In the genomic region with DNA sequence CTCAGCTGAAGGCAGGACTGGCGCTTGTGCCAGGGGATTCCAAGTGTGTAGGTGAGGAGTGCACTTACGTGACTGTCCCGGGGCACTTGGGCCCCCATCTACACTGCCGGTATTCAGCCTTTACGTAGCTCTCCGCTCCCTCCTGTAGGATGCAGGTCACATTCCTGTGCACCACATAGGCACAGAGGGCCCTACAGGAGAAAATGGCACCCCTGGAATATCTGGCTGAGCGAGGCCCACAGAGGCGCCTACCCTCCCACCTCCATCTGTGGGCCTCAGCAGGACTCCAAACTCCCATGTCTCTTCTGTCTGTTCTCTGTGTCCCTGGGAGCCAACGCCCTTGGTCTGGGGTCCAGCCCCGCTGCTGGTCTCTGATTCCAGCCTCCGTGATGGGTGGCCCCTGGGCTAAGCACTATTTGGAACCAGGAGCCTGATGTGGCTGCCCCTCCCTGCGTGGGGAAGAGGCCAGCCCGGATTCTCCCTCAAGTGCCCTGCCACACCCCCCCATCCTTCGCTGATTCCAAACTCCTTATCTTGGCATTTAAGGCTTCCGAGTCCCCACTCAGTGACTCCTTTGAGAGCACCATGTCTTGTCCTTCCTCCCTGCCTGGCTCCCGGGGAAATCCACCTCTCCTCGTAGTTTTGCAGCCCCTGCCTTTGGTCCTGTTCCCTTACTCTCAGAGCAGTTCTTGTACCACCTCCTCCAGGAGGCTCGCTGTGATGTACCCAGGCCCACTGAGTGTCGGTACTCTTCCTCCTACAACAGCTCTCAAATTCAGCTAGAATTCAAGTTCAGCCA, we compare ENCODE assay signal across 1 cellular context.
TF ChIP-seq lines count a peak whose summit lies in the region.

No MANE protein-coding gene starts in this region.

TF ChIP-seq in GM23338, 12 proteins besides CTCF, POLR2A, EP300 and RAD21:
- TF ChIP-seq CREB1 (CRISPR knock-in tag; IDR thresholded peaks at IDR 0.05; ENCODE audit: low read depth) (no peak), ZNF114 (CRISPR knock-in tag; IDR thresholded peaks at IDR 0.05) (no peak), EZH2 (IDR thresholded peaks at IDR 0.05; ENCODE audit: low read depth, unreplicated experiment) (no peak), NANOG (IDR thresholded peaks at IDR 0.05; ENCODE audit: borderline replicate concordance) (no peak), POLR2AphosphoS5 (IDR thresholded peaks at IDR 0.05; ENCODE audit: low read depth) (no peak), EZH2phosphoT487 (IDR thresholded peaks at IDR 0.05; ENCODE audit: unreplicated experiment) (no peak), ZNF331 (CRISPR knock-in tag; IDR thresholded peaks at IDR 0.05; ENCODE audit: low read depth) (no peak), STAT1 (IDR thresholded peaks at IDR 0.05; ENCODE audit: unreplicated experiment) (no peak), JUNB (IDR thresholded peaks at IDR 0.05; ENCODE audit: unreplicated experiment) (no peak)
- TF ChIP-seq, protein P1, sequence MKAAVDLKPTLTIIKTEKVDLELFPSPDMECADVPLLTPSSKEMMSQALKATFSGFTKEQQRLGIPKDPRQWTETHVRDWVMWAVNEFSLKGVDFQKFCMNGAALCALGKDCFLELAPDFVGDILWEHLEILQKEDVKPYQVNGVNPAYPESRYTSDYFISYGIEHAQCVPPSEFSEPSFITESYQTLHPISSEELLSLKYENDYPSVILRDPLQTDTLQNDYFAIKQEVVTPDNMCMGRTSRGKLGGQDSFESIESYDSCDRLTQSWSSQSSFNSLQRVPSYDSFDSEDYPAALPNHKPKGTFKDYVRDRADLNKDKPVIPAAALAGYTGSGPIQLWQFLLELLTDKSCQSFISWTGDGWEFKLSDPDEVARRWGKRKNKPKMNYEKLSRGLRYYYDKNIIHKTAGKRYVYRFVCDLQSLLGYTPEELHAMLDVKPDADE (IDR thresholded peaks at IDR 0.05) = no peak
- TF ChIP-seq, protein P2, sequence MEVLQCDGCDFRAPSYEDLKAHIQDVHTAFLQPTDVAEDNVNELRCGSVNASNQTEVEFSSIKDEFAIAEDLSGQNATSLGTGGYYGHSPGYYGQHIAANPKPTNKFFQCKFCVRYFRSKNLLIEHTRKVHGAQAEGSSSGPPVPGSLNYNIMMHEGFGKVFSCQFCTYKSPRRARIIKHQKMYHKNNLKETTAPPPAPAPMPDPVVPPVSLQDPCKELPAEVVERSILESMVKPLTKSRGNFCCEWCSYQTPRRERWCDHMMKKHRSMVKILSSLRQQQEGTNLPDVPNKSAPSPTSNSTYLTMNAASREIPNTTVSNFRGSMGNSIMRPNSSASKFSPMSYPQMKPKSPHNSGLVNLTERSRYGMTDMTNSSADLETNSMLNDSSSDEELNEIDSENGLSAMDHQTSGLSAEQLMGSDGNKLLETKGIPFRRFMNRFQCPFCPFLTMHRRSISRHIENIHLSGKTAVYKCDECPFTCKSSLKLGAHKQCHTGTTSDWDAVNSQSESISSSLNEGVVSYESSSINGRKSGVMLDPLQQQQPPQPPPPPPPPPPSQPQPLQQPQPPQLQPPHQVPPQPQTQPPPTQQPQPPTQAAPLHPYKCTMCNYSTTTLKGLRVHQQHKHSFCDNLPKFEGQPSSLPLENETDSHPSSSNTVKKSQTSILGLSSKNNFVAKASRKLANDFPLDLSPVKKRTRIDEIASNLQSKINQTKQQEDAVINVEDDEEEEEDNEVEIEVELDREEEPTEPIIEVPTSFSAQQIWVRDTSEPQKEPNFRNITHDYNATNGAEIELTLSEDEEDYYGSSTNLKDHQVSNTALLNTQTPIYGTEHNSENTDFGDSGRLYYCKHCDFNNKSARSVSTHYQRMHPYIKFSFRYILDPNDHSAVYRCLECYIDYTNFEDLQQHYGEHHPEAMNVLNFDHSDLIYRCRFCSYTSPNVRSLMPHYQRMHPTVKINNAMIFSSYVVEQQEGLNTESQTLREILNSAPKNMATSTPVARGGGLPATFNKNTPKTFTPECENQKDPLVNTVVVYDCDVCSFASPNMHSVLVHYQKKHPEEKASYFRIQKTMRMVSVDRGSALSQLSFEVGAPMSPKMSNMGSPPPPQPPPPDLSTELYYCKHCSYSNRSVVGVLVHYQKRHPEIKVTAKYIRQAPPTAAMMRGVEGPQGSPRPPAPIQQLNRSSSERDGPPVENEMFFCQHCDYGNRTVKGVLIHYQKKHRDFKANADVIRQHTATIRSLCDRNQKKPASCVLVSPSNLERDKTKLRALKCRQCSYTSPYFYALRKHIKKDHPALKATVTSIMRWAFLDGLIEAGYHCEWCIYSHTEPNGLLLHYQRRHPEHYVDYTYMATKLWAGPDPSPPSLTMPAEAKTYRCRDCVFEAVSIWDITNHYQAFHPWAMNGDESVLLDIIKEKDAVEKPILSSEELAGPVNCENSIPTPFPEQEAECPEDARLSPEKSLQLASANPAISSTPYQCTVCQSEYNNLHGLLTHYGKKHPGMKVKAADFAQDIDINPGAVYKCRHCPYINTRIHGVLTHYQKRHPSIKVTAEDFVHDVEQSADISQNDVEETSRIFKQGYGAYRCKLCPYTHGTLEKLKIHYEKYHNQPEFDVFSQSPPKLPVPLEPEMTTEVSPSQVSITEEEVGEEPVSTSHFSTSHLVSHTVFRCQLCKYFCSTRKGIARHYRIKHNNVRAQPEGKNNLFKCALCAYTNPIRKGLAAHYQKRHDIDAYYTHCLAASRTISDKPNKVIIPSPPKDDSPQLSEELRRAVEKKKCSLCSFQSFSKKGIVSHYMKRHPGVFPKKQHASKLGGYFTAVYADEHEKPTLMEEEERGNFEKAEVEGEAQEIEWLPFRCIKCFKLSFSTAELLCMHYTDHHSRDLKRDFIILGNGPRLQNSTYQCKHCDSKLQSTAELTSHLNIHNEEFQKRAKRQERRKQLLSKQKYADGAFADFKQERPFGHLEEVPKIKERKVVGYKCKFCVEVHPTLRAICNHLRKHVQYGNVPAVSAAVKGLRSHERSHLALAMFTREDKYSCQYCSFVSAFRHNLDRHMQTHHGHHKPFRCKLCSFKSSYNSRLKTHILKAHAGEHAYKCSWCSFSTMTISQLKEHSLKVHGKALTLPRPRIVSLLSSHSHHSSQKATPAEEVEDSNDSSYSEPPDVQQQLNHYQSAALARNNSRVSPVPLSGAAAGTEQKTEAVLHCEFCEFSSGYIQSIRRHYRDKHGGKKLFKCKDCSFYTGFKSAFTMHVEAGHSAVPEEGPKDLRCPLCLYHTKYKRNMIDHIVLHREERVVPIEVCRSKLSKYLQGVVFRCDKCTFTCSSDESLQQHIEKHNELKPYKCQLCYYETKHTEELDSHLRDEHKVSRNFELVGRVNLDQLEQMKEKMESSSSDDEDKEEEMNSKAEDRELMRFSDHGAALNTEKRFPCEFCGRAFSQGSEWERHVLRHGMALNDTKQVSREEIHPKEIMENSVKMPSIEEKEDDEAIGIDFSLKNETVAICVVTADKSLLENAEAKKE (CRISPR knock-in tag; IDR thresholded peaks at IDR 0.05) = no peak
- TF ChIP-seq, protein P3, sequence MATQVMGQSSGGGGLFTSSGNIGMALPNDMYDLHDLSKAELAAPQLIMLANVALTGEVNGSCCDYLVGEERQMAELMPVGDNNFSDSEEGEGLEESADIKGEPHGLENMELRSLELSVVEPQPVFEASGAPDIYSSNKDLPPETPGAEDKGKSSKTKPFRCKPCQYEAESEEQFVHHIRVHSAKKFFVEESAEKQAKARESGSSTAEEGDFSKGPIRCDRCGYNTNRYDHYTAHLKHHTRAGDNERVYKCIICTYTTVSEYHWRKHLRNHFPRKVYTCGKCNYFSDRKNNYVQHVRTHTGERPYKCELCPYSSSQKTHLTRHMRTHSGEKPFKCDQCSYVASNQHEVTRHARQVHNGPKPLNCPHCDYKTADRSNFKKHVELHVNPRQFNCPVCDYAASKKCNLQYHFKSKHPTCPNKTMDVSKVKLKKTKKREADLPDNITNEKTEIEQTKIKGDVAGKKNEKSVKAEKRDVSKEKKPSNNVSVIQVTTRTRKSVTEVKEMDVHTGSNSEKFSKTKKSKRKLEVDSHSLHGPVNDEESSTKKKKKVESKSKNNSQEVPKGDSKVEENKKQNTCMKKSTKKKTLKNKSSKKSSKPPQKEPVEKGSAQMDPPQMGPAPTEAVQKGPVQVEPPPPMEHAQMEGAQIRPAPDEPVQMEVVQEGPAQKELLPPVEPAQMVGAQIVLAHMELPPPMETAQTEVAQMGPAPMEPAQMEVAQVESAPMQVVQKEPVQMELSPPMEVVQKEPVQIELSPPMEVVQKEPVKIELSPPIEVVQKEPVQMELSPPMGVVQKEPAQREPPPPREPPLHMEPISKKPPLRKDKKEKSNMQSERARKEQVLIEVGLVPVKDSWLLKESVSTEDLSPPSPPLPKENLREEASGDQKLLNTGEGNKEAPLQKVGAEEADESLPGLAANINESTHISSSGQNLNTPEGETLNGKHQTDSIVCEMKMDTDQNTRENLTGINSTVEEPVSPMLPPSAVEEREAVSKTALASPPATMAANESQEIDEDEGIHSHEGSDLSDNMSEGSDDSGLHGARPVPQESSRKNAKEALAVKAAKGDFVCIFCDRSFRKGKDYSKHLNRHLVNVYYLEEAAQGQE (IDR thresholded peaks at IDR 0.05; ENCODE audit: unreplicated experiment) = no peak
